ENCODE assay signal across 10 cellular contexts in the genomic region with DNA sequence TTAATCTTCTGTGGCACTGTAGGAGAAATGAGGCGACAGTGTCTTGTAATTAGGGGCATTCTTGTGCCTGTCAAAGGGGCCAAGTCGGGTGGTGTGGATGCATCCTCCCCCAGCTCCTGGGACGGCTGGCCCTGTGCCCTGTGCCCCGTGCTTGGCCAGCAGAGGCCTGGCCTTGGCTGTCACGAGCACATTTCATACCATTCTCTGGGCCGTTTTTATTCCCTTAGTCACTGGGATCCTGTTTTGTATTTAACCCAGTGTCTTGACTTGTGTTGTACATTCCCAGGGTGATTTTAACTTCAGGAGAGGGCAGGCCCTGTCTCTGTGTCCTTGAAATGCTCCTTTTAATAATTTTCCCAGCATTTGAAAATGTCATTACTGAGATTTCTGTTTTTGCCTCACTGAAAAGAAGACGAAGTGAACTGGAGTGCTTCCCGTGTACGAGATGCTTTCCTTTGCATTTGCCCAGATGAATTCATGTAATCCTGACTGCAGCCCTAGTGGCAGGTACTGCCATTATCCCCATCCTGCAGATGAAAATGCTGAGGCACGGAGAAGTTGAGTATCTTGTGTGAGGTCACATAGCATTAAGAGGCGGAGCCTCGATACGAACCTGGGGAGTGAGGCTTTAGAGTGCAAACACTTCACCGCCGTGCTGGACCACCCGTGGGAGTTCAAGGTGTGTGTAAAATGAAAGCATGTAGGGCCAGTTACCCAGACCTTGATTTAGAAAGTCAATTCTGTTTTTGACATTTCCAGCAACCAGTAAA. TPM values are rescaled to one million over a fixed set of nuclear protein-coding genes. Genes with fewer than 3 reads are reported as not detected.
A peak's percentile ranks its signal among the peaks of the same experiment; 100 is the strongest.
DNase-seq lines count a peak whose midpoint lies in the region; ATAC-seq and TF ChIP-seq lines count a peak whose summit lies in the region.
"Had no signal": no experiment of that assay in that cellular context is flagged by ENCODE, and none has a peak within 500 bp of the region (broad histone marks: within the 10 kb centered on the region; RNA-seq: fewer than 3 reads in every experiment).

No MANE protein-coding gene starts in this region.

- H3K27me3 ChIP-seq in heart right ventricle: no peaks in the 10 kb centered on the region
- H3K27me3 ChIP-seq in ovary: no peaks in the 10 kb centered on the region
- H3K27me3 ChIP-seq: BLaER1 had no signal

- ATAC-seq in heart right ventricle: peak; percentile 84 to 95 (median 87)
- no peak for ATAC-seq in HG03159 (IDR thresholded peaks at IDR 0.05; ENCODE audit: unreplicated experiment)

- H3K4me1 ChIP-seq in heart right ventricle: peaks cover 9 to 36% (median 27%) of the 10 kb centered on the region in 9 donors
- H3K4me1 ChIP-seq in ovary (ENCODE audit: insufficient read depth): peaks cover 12% of the 10 kb centered on the region

- H3K27ac ChIP-seq in heart right ventricle: peak overlapping the region; percentile 56 to 90 (median 79)
- peak overlapping the region in 1 of 2 donors; percentile 42 for H3K27ac ChIP-seq in ovary
- H3K27ac ChIP-seq: BLaER1 had no signal

- 50% methylated on average over 16 of the region's 16 CpGs for WGBS in heart right ventricle, 2 donors
- WGBS in ovary, 3 donors: 27 to 39% (median 27%) methylated on average over 16 of the region's 16 CpGs

- no peak for TF ChIP-seq EP300 in ovary (IDR thresholded peaks at IDR 0.05)

- H3K4me3 ChIP-seq in heart right ventricle (peak overlapping the region in 1 of 10 donors; percentile 1), ovary (no peak overlapping the region)
- H3K4me3 ChIP-seq: BLaER1 had no signal

- TF ChIP-seq CTCF in heart right ventricle (IDR thresholded peaks at IDR 0.05) (no peak), ovary (IDR thresholded peaks at IDR 0.05) (no peak)

- H3K36me3 ChIP-seq in heart right ventricle (no peaks in the 10 kb centered on the region), ovary (no peaks in the 10 kb centered on the region)

- no peak for TF ChIP-seq POLR2A in ovary (IDR thresholded peaks at IDR 0.05)

- DNase-seq in AG08395 (ENCODE audit: low spot score): peak; percentile 91
- DNase-seq in amniotic stem cell (lab: John Stamatoyannopoulos, UW): peak; percentile 11
- peak; percentile 54 to 66 for DNase-seq in heart right ventricle
- peak; percentile 55 to 77 (median 66) for DNase-seq in ovary
- DNase-seq in NCI-H526 (lab: John Stamatoyannopoulos, UW): no peak
- DNase-seq in NCI-H524 treated with DMSO at 0.1 percent for 48 hours (lab: John Stamatoyannopoulos, UW): no peak
- DNase-seq in HuH-7 (ENCODE audit: low spot score): no peak
- DNase-seq: MM.1S had no signal

- intact Hi-C loops in heart right ventricle (cut with DNase I): loop anchor here in 1 of 10 donors (10.0 kb wide), 1 partner anchor 51 kb away; no protein-coding TSS in a partner anchor
- intact Hi-C loops in ovary (cut with DNase I): loop anchor here in 1 of 4 donors (10.0 kb wide), 1 partner anchor 59 kb away; no protein-coding TSS in a partner anchor

- H3K9me3 ChIP-seq in heart right ventricle (no peaks in the 10 kb centered on the region), ovary (no peaks in the 10 kb centered on the region)

RNA-seq across cellular contexts. Expression of a gene that starts 57.0 kb away (rescaled TPM):
- total RNA-seq in heart right ventricle (10 to 100 TPM in 1 of 10 donors, 1 to 10 TPM in 9; 5.6 to 11.5 (median 8.7) TPM), ovary (10 to 100 TPM in 1 of 7 donors, 1 to 10 TPM in 6; 2.7 to 10.1 (median 5.2) TPM)
- polyA plus RNA-seq in heart right ventricle (1 to 10 TPM; 5.0 to 8.9 TPM), ovary (1 to 10 TPM; 3.6 to 4.0 TPM)

Comparison
In these comparisons a context has a peak if more than half of its experiments do, and no peak if none do; other contexts are left out.
1. DNase-seq: peak in AG08395 (single experiment), amniotic stem cell (single experiment), heart right ventricle (2 of 2) and ovary (5 of 5); none in NCI-H526 (0 of 2), NCI-H524 treated with DMSO at 0.1 percent for 48 hours (single experiment) and HuH-7 (single experiment).